In genomic region chr1:210800756-210801155, GRCh38 we compare ENCODE assay signal across 18 cellular contexts.
A peak's percentile ranks its signal among the peaks of the same experiment; 100 is the strongest.
DNase-seq lines count a peak whose midpoint lies in the region; ATAC-seq and TF ChIP-seq lines count a peak whose summit lies in the region.
"Had no signal": no experiment of that assay in that cellular context is flagged by ENCODE, and none has a peak within 500 bp of the region (broad histone marks: within the 10 kb centered on the region; RNA-seq: fewer than 3 reads in every experiment).

No MANE protein-coding gene starts in this region.

- H2BK120ac ChIP-seq in trophoblast cell (ENCODE audit: insufficient read depth, low read length, poor library complexity): no peak overlapping the region

- no peak overlapping the region for H3K4ac ChIP-seq in trophoblast cell (ENCODE audit: low read depth, low read length)

- H3K36me3 ChIP-seq in trophoblast cell (ENCODE audit: control insufficient read depth in 1 of 2, insufficient read depth in 2 of 2, low read length in 2 of 2): no peaks in the 10 kb centered on the region
- H3K36me3 ChIP-seq: BLaER1, SJSA1 had no signal

- no peak overlapping the region for H4K8ac ChIP-seq in trophoblast cell (ENCODE audit: low read depth, low read length)

- no peak overlapping the region for H3K23ac ChIP-seq in trophoblast cell (ENCODE audit: low read length)

- TF ChIP-seq CTCF in AG10803 (conservative IDR thresholded peaks at IDR 0.05; ENCODE audit: low read length) (no peak), GM13976 (IDR thresholded peaks at IDR 0.05; ENCODE audit: borderline replicate concordance, control extremely low read depth, extremely low read depth, insufficient read depth, missing control alignments) (no peak), progenitor cell of endocrine pancreas (IDR thresholded peaks at IDR 0.05; ENCODE audit: unreplicated experiment) (no peak)

- ATAC-seq in GM19023 (IDR thresholded peaks at IDR 0.05; ENCODE audit: unreplicated experiment): no peak
- ATAC-seq: GM12878, HCT116 had no signal

- H3K4me1 Mint-ChIP-seq in progenitor cell of endocrine pancreas (ENCODE audit: low read depth): no peaks in the 10 kb centered on the region
- no peaks in the 10 kb centered on the region for H3K4me1 Mint-ChIP-seq in activated naive CD4-positive, alpha-beta T cell treated with anti-CD3 and anti-CD28 coated beads, Interleukin-2, amount 10 ng/mL, durations not matched to agents 7 days and 5 days
- H3K4me1 Mint-ChIP-seq: CD4-positive, CD25-positive, alpha-beta regulatory T cell had no signal

- no peak overlapping the region for H3K4me3 Mint-ChIP-seq in progenitor cell of endocrine pancreas (ENCODE audit: low read depth)
- no peak overlapping the region for H3K4me3 Mint-ChIP-seq in activated naive CD4-positive, alpha-beta T cell treated with anti-CD3 and anti-CD28 coated beads, Interleukin-2, amount 10 ng/mL, durations not matched to agents 7 days and 5 days
- H3K4me3 Mint-ChIP-seq: CD4-positive, CD25-positive, alpha-beta regulatory T cell had no signal

- peaks cover 4% of the 10 kb centered on the region for H3K27me3 Mint-ChIP-seq in progenitor cell of endocrine pancreas
- H3K27me3 Mint-ChIP-seq in activated naive CD4-positive, alpha-beta T cell treated with anti-CD3 and anti-CD28 coated beads, Interleukin-2, amount 10 ng/mL, durations not matched to agents 7 days and 5 days: no peaks in the 10 kb centered on the region
- H3K27me3 Mint-ChIP-seq: CD4-positive, CD25-positive, alpha-beta regulatory T cell had no signal

- WGBS in trophoblast cell (ENCODE audit: extremely low coverage, insufficient coverage, insufficient read length): no CpG with 5 or more reads among the region's 3 CpGs

- in situ Hi-C loops in GM13976 (cut with MboI; ENCODE audit: low sequenced_read_pairs, unreplicated experiment): no loop called here

- no peak overlapping the region for H3K14ac ChIP-seq in trophoblast cell (ENCODE audit: low read length)

- H3K27ac ChIP-seq in trophoblast cell (ENCODE audit: low read depth, low read length): no peak overlapping the region
- H3K27ac ChIP-seq: BLaER1, SJSA1 had no signal

- H3K18ac ChIP-seq in trophoblast cell (ENCODE audit: low read length): no peak overlapping the region

- no peaks in the 10 kb centered on the region for H3K4me1 ChIP-seq in trophoblast cell (ENCODE audit: control insufficient read depth in 1 of 2, insufficient read depth in 2 of 2, low read length in 2 of 2)
- H3K4me1 ChIP-seq: BLaER1, SJSA1 had no signal

- H3K9me3 Mint-ChIP-seq in progenitor cell of endocrine pancreas (ENCODE audit: low read depth): no peaks in the 10 kb centered on the region
- no peaks in the 10 kb centered on the region for H3K9me3 Mint-ChIP-seq in activated naive CD4-positive, alpha-beta T cell treated with anti-CD3 and anti-CD28 coated beads, Interleukin-2, amount 10 ng/mL, durations not matched to agents 7 days and 5 days

- H3K79me2 ChIP-seq in trophoblast cell (ENCODE audit: control insufficient read depth, insufficient read depth, low read length, poor library complexity): no peaks in the 10 kb centered on the region

- H3K27ac Mint-ChIP-seq in progenitor cell of endocrine pancreas: no peak overlapping the region
- no peak overlapping the region for H3K27ac Mint-ChIP-seq in activated naive CD4-positive, alpha-beta T cell treated with anti-CD3 and anti-CD28 coated beads, Interleukin-2, amount 10 ng/mL, durations not matched to agents 7 days and 5 days
- H3K27ac Mint-ChIP-seq: CD4-positive, CD25-positive, alpha-beta regulatory T cell had no signal

- H4K12ac ChIP-seq in trophoblast cell (ENCODE audit: low read depth, low read length): no peak overlapping the region

- H2BK5ac ChIP-seq in trophoblast cell (ENCODE audit: low read depth, low read length, poor library complexity): no peak overlapping the region

- H3K9me3 ChIP-seq in trophoblast cell (ENCODE audit: insufficient read depth, low read depth, low read length): no peaks in the 10 kb centered on the region
- H3K9me3 ChIP-seq: BLaER1, SJSA1 had no signal

- no peak overlapping the region for H4K91ac ChIP-seq in trophoblast cell (ENCODE audit: low read depth, low read length)

- H2AFZ ChIP-seq in trophoblast cell (ENCODE audit: insufficient read depth, low read length, poor library complexity): no peak overlapping the region

- no peak overlapping the region for H2AK5ac ChIP-seq in trophoblast cell (ENCODE audit: low read length)

- H2BK12ac ChIP-seq in trophoblast cell (ENCODE audit: low read length): no peak overlapping the region

- H3K4me3 ChIP-seq in AG10803 (ENCODE audit: low read length) (no peak overlapping the region), trophoblast cell (ENCODE audit: low read depth, low read length) (no peak overlapping the region)
- H3K4me3 ChIP-seq: BLaER1, GM12878, SJSA1 had no signal

- H3K27me3 ChIP-seq in trophoblast cell (ENCODE audit: insufficient read depth, low read length): no peaks in the 10 kb centered on the region
- H3K27me3 ChIP-seq: BLaER1 had no signal

- H3K9ac ChIP-seq in trophoblast cell (ENCODE audit: low read length): no peak overlapping the region
- H3K9ac ChIP-seq: BLaER1 had no signal

- no peaks in the 10 kb centered on the region for H3K79me1 ChIP-seq in trophoblast cell (ENCODE audit: low read length)

- no peak overlapping the region for H3K4me2 ChIP-seq in trophoblast cell (ENCODE audit: low read length)
- H3K4me2 ChIP-seq: BLaER1 had no signal

- no peaks in the 10 kb centered on the region for H3K36me3 Mint-ChIP-seq in progenitor cell of endocrine pancreas (ENCODE audit: insufficient read depth)
- no peaks in the 10 kb centered on the region for H3K36me3 Mint-ChIP-seq in activated naive CD4-positive, alpha-beta T cell treated with anti-CD3 and anti-CD28 coated beads, Interleukin-2, amount 10 ng/mL, durations not matched to agents 7 days and 5 days
- H3K36me3 Mint-ChIP-seq: CD4-positive, CD25-positive, alpha-beta regulatory T cell had no signal

- DNase-seq in AG10803 (ENCODE audit: low read depth): peak; percentile 25
- DNase-seq in GM13976 (ENCODE audit: low spot score): peak; percentile 1
- peak; percentile 15 for DNase-seq in astrocyte of the hippocampus (ENCODE audit: low read depth, low spot score)
- peak; percentile 80 to 91 for DNase-seq in trophoblast cell
- DNase-seq in progenitor cell of endocrine pancreas (ENCODE audit: low spot score, unreplicated experiment): no peak
- no peak for DNase-seq in activated naive CD4-positive, alpha-beta T cell treated with anti-CD3 and anti-CD28 coated beads, Interleukin-2, amount 10 ng/mL, durations not matched to agents 7 days and 5 days
- DNase-seq: CD4-positive, CD25-positive, alpha-beta regulatory T cell; NCI-H1436; NCI-H187 treated with DMSO at 0.1 percent for 48 hours; NCI-H446; NCI-H524 treated with DMSO at 0.1 percent for 48 hours; Right ventricle myocardium superior; RPMI8226 had no signal

- CTCF ChIA-PET in activated naive CD4-positive, alpha-beta T cell treated with anti-CD3 and anti-CD28 coated beads, Interleukin-2, amount 10 ng/mL, durations not matched to agents 7 days and 5 days (lab: Charles Lee): no interaction called here

Comparison
In these comparisons a context has a peak if more than half of its experiments do, and no peak if none do; other contexts are left out.
1. DNase-seq: peak in AG10803 (single experiment), GM13976 (single experiment), astrocyte of the hippocampus (single experiment) and trophoblast cell (2 of 2); none in progenitor cell of endocrine pancreas (single experiment) and activated naive CD4-positive, alpha-beta T cell treated with anti-CD3 and anti-CD28 coated beads, Interleukin-2, amount 10 ng/mL, durations not matched to agents 7 days and 5 days (single experiment).